In the genomic region with DNA sequence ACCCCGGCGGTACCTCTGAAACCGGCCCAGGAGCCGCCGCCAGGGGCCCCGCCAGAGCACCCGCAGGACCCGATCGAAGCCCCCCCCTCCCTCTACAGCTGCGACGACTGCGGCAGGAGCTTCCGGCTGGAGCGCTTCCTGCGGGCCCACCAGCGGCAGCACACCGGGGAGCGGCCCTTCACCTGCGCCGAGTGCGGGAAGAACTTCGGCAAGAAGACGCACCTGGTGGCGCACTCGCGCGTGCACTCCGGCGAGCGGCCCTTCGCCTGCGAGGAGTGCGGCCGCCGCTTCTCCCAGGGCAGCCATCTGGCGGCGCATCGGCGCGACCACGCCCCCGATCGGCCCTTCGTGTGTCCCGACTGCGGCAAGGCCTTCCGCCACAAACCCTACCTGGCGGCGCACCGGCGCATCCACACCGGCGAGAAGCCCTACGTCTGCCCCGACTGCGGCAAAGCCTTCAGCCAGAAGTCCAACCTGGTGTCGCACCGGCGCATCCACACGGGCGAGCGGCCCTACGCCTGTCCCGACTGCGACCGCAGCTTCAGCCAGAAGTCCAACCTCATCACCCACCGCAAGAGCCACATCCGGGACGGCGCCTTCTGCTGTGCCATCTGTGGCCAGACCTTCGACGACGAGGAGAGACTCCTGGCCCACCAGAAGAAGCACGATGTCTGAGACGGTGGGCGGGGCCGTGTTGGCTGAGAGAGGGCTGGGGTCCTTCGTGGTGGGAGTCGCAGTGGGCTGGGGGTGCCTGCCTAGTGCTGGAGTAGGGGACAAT, we compare ENCODE assay signal across 1 cellular context.
A peak's percentile ranks its signal among the peaks of the same experiment; 100 is the strongest.
TF ChIP-seq lines count a peak whose summit lies in the region.

No MANE protein-coding gene starts in this region.

TF ChIP-seq in K562, 482 proteins besides CTCF, POLR2A, EP300 and RAD21:
- TF ChIP-seq SIN3A (IDR thresholded peaks at IDR 0.05; ENCODE audit: borderline replicate concordance in 2 of 2, control insufficient read depth in 1 of 2, low read depth in 2 of 2, low read length in 2 of 2) (no peak), FOXA1 (IDR thresholded peaks at IDR 0.05; ENCODE audit: borderline replicate concordance) (no peak), ZC3H4 (CRISPR knock-in tag; IDR thresholded peaks at IDR 0.05; ENCODE audit: borderline replicate concordance) (peak; percentile 82; the same call in 1 of the 2 replicates), KHSRP (IDR thresholded peaks at IDR 0.05) (no peak), ZFP1 (CRISPR knock-in tag; IDR thresholded peaks at IDR 0.05) (no peak), CCNT2 (IDR thresholded peaks at IDR 0.05; ENCODE audit: borderline replicate concordance, extremely low read depth, insufficient read length, low read depth, low read length) (peak; percentile 20), FOXK2 (conservative IDR thresholded peaks at IDR 0.05 in 1 of 2, IDR thresholded peaks at IDR 0.05 in 1 of 2; ENCODE audit: low read depth in 2 of 2) (no peak), ZNF668 (CRISPR knock-in tag; IDR thresholded peaks at IDR 0.05) (no peak), ZC3H8 (IDR thresholded peaks at IDR 0.05) (no peak), HDAC6 (IDR thresholded peaks at IDR 0.05; ENCODE audit: low read depth, low read length) (no peak), POLR2G (IDR thresholded peaks at IDR 0.05; ENCODE audit: low read depth, low read length) (peak; percentile 67), GTF2A2 (tag; IDR thresholded peaks at IDR 0.05) (no peak), RBFOX2 (IDR thresholded peaks at IDR 0.05; ENCODE audit: low read depth, low read length) (peak; percentile 70), PHF8 (IDR thresholded peaks at IDR 0.05; ENCODE audit: borderline replicate concordance, low read length) (peak; percentile 6; the same call in 1 of the 2 replicates), POLR2B (IDR thresholded peaks at IDR 0.05; ENCODE audit: low read depth, partially characterized antibody) (peak; percentile 11), STAT5A (IDR thresholded peaks at IDR 0.05; ENCODE audit: borderline replicate concordance, low read length) (no peak), SRSF9 (IDR thresholded peaks at IDR 0.05; ENCODE audit: borderline replicate concordance, low read depth, low read length) (no peak), FIP1L1 (IDR thresholded peaks at IDR 0.05; ENCODE audit: low read depth, low read length, poor library complexity, severe bottlenecking) (peak; percentile 66), BRCA1 (IDR thresholded peaks at IDR 0.05) (no peak), BRCA1 (CRISPR knock-in tag; IDR thresholded peaks at IDR 0.05) (0 out of 2 replicates have a peak, but pooled peaks have one; percentile 73), ZSCAN32 (CRISPR knock-in tag; IDR thresholded peaks at IDR 0.05) (no peak), STAG1 (CRISPR knock-in tag; IDR thresholded peaks at IDR 0.05; ENCODE audit: borderline replicate concordance) (0 out of 2 replicates have a peak, but pooled peaks have one; percentile 17), RBM22 (IDR thresholded peaks at IDR 0.05; ENCODE audit: low read depth, low read length, poor library complexity, severe bottlenecking) (peak; percentile 77)
- TF ChIP-seq, protein P1, sequence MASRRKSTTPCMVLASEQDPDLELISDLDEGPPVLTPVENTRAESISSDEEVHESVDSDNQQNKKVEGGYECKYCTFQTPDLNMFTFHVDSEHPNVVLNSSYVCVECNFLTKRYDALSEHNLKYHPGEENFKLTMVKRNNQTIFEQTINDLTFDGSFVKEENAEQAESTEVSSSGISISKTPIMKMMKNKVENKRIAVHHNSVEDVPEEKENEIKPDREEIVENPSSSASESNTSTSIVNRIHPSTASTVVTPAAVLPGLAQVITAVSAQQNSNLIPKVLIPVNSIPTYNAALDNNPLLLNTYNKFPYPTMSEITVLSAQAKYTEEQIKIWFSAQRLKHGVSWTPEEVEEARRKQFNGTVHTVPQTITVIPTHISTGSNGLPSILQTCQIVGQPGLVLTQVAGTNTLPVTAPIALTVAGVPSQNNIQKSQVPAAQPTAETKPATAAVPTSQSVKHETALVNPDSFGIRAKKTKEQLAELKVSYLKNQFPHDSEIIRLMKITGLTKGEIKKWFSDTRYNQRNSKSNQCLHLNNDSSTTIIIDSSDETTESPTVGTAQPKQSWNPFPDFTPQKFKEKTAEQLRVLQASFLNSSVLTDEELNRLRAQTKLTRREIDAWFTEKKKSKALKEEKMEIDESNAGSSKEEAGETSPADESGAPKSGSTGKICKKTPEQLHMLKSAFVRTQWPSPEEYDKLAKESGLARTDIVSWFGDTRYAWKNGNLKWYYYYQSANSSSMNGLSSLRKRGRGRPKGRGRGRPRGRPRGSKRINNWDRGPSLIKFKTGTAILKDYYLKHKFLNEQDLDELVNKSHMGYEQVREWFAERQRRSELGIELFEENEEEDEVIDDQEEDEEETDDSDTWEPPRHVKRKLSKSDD (conservative IDR thresholded peaks at IDR 0.05; ENCODE audit: low read length), result 0 out of 2 replicates have a peak, but pooled peaks have one; percentile 36
- TF ChIP-seq, protein P2, sequence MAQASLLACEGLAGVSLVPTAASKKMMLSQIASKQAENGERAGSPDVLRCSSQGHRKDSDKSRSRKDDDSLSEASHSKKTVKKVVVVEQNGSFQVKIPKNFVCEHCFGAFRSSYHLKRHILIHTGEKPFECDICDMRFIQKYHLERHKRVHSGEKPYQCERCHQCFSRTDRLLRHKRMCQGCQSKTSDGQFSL (CRISPR knock-in tag; IDR thresholded peaks at IDR 0.05), result 0 out of 2 replicates have a peak, but pooled peaks have one; percentile 47
- TF ChIP-seq, protein P2 (tag; IDR thresholded peaks at IDR 0.05), result no peak
- TF ChIP-seq, protein P3, sequence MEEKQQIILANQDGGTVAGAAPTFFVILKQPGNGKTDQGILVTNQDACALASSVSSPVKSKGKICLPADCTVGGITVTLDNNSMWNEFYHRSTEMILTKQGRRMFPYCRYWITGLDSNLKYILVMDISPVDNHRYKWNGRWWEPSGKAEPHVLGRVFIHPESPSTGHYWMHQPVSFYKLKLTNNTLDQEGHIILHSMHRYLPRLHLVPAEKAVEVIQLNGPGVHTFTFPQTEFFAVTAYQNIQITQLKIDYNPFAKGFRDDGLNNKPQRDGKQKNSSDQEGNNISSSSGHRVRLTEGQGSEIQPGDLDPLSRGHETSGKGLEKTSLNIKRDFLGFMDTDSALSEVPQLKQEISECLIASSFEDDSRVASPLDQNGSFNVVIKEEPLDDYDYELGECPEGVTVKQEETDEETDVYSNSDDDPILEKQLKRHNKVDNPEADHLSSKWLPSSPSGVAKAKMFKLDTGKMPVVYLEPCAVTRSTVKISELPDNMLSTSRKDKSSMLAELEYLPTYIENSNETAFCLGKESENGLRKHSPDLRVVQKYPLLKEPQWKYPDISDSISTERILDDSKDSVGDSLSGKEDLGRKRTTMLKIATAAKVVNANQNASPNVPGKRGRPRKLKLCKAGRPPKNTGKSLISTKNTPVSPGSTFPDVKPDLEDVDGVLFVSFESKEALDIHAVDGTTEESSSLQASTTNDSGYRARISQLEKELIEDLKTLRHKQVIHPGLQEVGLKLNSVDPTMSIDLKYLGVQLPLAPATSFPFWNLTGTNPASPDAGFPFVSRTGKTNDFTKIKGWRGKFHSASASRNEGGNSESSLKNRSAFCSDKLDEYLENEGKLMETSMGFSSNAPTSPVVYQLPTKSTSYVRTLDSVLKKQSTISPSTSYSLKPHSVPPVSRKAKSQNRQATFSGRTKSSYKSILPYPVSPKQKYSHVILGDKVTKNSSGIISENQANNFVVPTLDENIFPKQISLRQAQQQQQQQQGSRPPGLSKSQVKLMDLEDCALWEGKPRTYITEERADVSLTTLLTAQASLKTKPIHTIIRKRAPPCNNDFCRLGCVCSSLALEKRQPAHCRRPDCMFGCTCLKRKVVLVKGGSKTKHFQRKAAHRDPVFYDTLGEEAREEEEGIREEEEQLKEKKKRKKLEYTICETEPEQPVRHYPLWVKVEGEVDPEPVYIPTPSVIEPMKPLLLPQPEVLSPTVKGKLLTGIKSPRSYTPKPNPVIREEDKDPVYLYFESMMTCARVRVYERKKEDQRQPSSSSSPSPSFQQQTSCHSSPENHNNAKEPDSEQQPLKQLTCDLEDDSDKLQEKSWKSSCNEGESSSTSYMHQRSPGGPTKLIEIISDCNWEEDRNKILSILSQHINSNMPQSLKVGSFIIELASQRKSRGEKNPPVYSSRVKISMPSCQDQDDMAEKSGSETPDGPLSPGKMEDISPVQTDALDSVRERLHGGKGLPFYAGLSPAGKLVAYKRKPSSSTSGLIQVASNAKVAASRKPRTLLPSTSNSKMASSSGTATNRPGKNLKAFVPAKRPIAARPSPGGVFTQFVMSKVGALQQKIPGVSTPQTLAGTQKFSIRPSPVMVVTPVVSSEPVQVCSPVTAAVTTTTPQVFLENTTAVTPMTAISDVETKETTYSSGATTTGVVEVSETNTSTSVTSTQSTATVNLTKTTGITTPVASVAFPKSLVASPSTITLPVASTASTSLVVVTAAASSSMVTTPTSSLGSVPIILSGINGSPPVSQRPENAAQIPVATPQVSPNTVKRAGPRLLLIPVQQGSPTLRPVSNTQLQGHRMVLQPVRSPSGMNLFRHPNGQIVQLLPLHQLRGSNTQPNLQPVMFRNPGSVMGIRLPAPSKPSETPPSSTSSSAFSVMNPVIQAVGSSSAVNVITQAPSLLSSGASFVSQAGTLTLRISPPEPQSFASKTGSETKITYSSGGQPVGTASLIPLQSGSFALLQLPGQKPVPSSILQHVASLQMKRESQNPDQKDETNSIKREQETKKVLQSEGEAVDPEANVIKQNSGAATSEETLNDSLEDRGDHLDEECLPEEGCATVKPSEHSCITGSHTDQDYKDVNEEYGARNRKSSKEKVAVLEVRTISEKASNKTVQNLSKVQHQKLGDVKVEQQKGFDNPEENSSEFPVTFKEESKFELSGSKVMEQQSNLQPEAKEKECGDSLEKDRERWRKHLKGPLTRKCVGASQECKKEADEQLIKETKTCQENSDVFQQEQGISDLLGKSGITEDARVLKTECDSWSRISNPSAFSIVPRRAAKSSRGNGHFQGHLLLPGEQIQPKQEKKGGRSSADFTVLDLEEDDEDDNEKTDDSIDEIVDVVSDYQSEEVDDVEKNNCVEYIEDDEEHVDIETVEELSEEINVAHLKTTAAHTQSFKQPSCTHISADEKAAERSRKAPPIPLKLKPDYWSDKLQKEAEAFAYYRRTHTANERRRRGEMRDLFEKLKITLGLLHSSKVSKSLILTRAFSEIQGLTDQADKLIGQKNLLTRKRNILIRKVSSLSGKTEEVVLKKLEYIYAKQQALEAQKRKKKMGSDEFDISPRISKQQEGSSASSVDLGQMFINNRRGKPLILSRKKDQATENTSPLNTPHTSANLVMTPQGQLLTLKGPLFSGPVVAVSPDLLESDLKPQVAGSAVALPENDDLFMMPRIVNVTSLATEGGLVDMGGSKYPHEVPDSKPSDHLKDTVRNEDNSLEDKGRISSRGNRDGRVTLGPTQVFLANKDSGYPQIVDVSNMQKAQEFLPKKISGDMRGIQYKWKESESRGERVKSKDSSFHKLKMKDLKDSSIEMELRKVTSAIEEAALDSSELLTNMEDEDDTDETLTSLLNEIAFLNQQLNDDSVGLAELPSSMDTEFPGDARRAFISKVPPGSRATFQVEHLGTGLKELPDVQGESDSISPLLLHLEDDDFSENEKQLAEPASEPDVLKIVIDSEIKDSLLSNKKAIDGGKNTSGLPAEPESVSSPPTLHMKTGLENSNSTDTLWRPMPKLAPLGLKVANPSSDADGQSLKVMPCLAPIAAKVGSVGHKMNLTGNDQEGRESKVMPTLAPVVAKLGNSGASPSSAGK (IDR thresholded peaks at IDR 0.05), result no peak
- TF ChIP-seq, protein P4, sequence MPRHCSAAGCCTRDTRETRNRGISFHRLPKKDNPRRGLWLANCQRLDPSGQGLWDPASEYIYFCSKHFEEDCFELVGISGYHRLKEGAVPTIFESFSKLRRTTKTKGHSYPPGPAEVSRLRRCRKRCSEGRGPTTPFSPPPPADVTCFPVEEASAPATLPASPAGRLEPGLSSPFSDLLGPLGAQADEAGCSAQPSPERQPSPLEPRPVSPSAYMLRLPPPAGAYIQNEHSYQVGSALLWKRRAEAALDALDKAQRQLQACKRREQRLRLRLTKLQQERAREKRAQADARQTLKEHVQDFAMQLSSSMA (CRISPR knock-in tag; IDR thresholded peaks at IDR 0.05), result no peak
- TF ChIP-seq, protein P5, sequence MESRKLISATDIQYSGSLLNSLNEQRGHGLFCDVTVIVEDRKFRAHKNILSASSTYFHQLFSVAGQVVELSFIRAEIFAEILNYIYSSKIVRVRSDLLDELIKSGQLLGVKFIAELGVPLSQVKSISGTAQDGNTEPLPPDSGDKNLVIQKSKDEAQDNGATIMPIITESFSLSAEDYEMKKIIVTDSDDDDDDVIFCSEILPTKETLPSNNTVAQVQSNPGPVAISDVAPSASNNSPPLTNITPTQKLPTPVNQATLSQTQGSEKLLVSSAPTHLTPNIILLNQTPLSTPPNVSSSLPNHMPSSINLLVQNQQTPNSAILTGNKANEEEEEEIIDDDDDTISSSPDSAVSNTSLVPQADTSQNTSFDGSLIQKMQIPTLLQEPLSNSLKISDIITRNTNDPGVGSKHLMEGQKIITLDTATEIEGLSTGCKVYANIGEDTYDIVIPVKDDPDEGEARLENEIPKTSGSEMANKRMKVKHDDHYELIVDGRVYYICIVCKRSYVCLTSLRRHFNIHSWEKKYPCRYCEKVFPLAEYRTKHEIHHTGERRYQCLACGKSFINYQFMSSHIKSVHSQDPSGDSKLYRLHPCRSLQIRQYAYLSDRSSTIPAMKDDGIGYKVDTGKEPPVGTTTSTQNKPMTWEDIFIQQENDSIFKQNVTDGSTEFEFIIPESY (CRISPR knock-in tag; IDR thresholded peaks at IDR 0.05), result peak; percentile 98
- TF ChIP-seq, protein P6, sequence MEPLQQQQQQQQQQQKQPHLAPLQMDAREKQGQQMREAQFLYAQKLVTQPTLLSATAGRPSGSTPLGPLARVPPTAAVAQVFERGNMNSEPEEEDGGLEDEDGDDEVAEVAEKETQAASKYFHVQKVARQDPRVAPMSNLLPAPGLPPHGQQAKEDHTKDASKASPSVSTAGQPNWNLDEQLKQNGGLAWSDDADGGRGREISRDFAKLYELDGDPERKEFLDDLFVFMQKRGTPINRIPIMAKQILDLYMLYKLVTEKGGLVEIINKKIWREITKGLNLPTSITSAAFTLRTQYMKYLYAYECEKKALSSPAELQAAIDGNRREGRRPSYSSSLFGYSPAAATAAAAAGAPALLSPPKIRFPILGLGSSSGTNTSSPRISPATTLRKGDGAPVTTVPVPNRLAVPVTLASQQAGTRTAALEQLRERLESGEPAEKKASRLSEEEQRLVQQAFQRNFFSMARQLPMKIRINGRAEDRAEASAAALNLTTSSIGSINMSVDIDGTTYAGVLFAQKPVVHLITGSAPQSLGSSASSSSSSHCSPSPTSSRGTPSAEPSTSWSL (CRISPR knock-in tag; IDR thresholded peaks at IDR 0.05; ENCODE audit: borderline replicate concordance), result no peak
- TF ChIP-seq, protein P7, sequence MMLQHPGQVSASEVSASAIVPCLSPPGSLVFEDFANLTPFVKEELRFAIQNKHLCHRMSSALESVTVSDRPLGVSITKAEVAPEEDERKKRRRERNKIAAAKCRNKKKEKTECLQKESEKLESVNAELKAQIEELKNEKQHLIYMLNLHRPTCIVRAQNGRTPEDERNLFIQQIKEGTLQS (IDR thresholded peaks at IDR 0.05), result no peak
- TF ChIP-seq, protein P7 (CRISPR knock-in tag; conservative IDR thresholded peaks at IDR 0.05), result no peak
- TF ChIP-seq, protein P8, sequence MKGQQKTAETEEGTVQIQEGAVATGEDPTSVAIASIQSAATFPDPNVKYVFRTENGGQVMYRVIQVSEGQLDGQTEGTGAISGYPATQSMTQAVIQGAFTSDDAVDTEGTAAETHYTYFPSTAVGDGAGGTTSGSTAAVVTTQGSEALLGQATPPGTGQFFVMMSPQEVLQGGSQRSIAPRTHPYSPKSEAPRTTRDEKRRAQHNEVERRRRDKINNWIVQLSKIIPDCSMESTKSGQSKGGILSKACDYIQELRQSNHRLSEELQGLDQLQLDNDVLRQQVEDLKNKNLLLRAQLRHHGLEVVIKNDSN (CRISPR knock-in tag; IDR thresholded peaks at IDR 0.05), result no peak
